ENCODE assay signal across 4 cellular contexts in genomic region chr6:87301277-87301676, GRCh38. TPM values are rescaled to one million over a fixed set of nuclear protein-coding genes. Genes with fewer than 3 reads are reported as not detected.
"Had no signal": no experiment of that assay in that cellular context is flagged by ENCODE, and none has a peak within 500 bp of the region (broad histone marks: within the 10 kb centered on the region; RNA-seq: fewer than 3 reads in every experiment).

No MANE protein-coding gene starts in this region.

RNA-seq across cellular contexts. Expression of gene GJB7, which starts 27.8 kb away (rescaled TPM):
- total RNA-seq: HepG2, HT-29, HT1080, IMR-90 had no signal

RNA-seq across cellular contexts. Expression of gene C6orf163, which starts 43.3 kb away (rescaled TPM):
- total RNA-seq: HT-29 had no signal
